1 cellular context compared by ENCODE assay signal in genomic region chr3:159625594-159625993, GRCh38.
TF ChIP-seq lines count a peak whose summit lies in the region.

No MANE protein-coding gene starts in this region.

TF ChIP-seq in IMR-90, 13 proteins besides CTCF, POLR2A, EP300 and RAD21 (continued from another document):
- TF ChIP-seq, protein P1, sequence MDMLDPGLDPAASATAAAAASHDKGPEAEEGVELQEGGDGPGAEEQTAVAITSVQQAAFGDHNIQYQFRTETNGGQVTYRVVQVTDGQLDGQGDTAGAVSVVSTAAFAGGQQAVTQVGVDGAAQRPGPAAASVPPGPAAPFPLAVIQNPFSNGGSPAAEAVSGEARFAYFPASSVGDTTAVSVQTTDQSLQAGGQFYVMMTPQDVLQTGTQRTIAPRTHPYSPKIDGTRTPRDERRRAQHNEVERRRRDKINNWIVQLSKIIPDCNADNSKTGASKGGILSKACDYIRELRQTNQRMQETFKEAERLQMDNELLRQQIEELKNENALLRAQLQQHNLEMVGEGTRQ (IDR thresholded peaks at IDR 0.05; ENCODE audit: low read depth, low read length), result no peak
- TF ChIP-seq FOS (IDR thresholded peaks at IDR 0.05; ENCODE audit: low read depth, low read length) (no peak), CEBPB (IDR thresholded peaks at IDR 0.05; ENCODE audit: low read depth, low read length) (no peak), CHD1 (IDR thresholded peaks at IDR 0.05; ENCODE audit: low read depth, low read length) (no peak), BHLHE40 (IDR thresholded peaks at IDR 0.05; ENCODE audit: low read depth, low read length) (no peak), RFX5 (IDR thresholded peaks at IDR 0.05; ENCODE audit: low read depth, low read length) (no peak)
